In genomic region chr13:27384285-27384684, GRCh38 we compare ENCODE assay signal across 25 cellular contexts.
"Had no signal": no experiment of that assay in that cellular context is flagged by ENCODE, and none has a peak within 500 bp of the region (broad histone marks: within the 10 kb centered on the region; RNA-seq: fewer than 3 reads in every experiment).

No MANE protein-coding gene starts in this region.

- H3K4me2 ChIP-seq: neural progenitor cell had no signal

- DNase-seq: naive thymus-derived CD4-positive, alpha-beta T cell; natural killer cell; occipital lobe; ovary; posterior cingulate gyrus; psoas muscle; right cardiac atrium; small intestine; stimulated activated CD4-positive, alpha-beta T cell treated with anti-CD3 and anti-CD28 coated beads, Interleukin-15, amount 100 ng/mL, for 24 hours; stimulated activated CD4-positive, alpha-beta T cell treated with anti-CD3 and anti-CD28 coated beads, Interleukin-2, amount 100 ng/mL, for 24 hours; stimulated activated CD4-positive, alpha-beta T cell treated with anti-CD3 and anti-CD28 coated beads, Interleukin-2, amount 100 ng/mL, for 48 hours; stimulated activated CD4-positive, alpha-beta T cell treated with anti-CD3 and anti-CD28 coated beads, Interleukin-4, amount 100 ng/mL, for 24 hours; stimulated activated naive B cell treated with anti-CD40 and anti-IgM and Interleukin-4, amounts not matched to agents 10 μg/mL and 1 μg/mL and 100 μg/mL, for 72 hours; stimulated activated naive CD4-positive, alpha-beta T cell treated with Interleukin-2 at 50 U/mL for 16 hours; stomach; thyroid gland; upper lobe of left lung had no signal

- H2AFZ ChIP-seq: neural progenitor cell, parathyroid adenoma had no signal

- H3K4me3 ChIP-seq: neural progenitor cell, ovary, psoas muscle, stomach, thoracic aorta, thyroid gland, tibial nerve, upper lobe of left lung, vagina had no signal

- H3K4me1 ChIP-seq: parathyroid adenoma, psoas muscle, thyroid gland, tibial nerve, upper lobe of left lung, vagina had no signal

- H3K27me3 ChIP-seq: ovary, thyroid gland, upper lobe of left lung, vagina had no signal

- H3K27ac ChIP-seq: neural progenitor cell, ovary, parathyroid adenoma, psoas muscle, stomach, thoracic aorta, thyroid gland, tibial nerve, upper lobe of left lung, vagina had no signal

- H3K9me3 ChIP-seq: ovary, psoas muscle, stomach, thoracic aorta, thyroid gland, tibial nerve, upper lobe of left lung, vagina had no signal

- H3K36me3 ChIP-seq: neural progenitor cell, ovary, stomach, thoracic aorta, thyroid gland, tibial nerve, upper lobe of left lung, vagina had no signal

- H3K79me2 ChIP-seq: parathyroid adenoma had no signal

- FAIRE-seq: small intestine, urothelium cell line had no signal

- H3K9ac ChIP-seq: neural progenitor cell, parathyroid adenoma had no signal

- ATAC-seq: naive thymus-derived CD4-positive, alpha-beta T cell; natural killer cell; psoas muscle; right cardiac atrium; sciatic nerve; stimulated activated effector memory CD8-positive, alpha-beta T cell treated with anti-CD3 and anti-CD28 coated beads, Interleukin-12 subunit alpha, Interleukin-12 subunit beta, amount 100 ng/mL, for 72 hours; stimulated activated naive B cell treated with anti-CD40 and anti-IgM and Interleukin-4, amounts not matched to agents 10 μg/mL and 1 μg/mL and 100 μg/mL, for 72 hours had no signal
